21 cellular contexts compared by ENCODE assay signal in genomic region chr14:105903971-105904370, GRCh38.
DNase-seq lines count a peak whose midpoint lies in the region; ATAC-seq and TF ChIP-seq lines count a peak whose summit lies in the region.
"Had no signal": no experiment of that assay in that cellular context is flagged by ENCODE, and none has a peak within 500 bp of the region (broad histone marks: within the 10 kb centered on the region; RNA-seq: fewer than 3 reads in every experiment).

No MANE protein-coding gene starts in this region.

- POLR2A ChIA-PET in activated B cell treated with CpG ODN at 0.5 μM for 24 hours (lab: Charles Lee): interaction anchor here (1.4 to 3.1 kb wide), 2 partner anchors 42 kb away, joined by 4 to 20 read pairs; no protein-coding TSS in a partner anchor

- no peaks in the 10 kb centered on the region for H3K4me1 ChIP-seq in right atrium auricular region
- no peaks in the 10 kb centered on the region for H3K4me1 ChIP-seq in tibial artery

- H3K27me3 ChIP-seq in right atrium auricular region: no peaks in the 10 kb centered on the region
- H3K27me3 ChIP-seq in tibial artery: peaks cover 0 to 11% of the 10 kb centered on the region in 2 donors
- H3K27me3 ChIP-seq: BE2C had no signal

- H3K4me1 Mint-ChIP-seq in activated B cell treated with CpG ODN at 0.5 μM for 24 hours (peaks cover 24% of the 10 kb centered on the region), naive B cell (peaks cover 0 to 11% (median 10%) of the 10 kb centered on the region in 3 donors)

- no peak overlapping the region for H3K27ac ChIP-seq in right atrium auricular region
- H3K27ac ChIP-seq in tibial artery: no peak overlapping the region
- H3K27ac ChIP-seq: GM23248, HL-60 had no signal

- intact Hi-C loops in Right ventricle myocardium inferior (cut with DNase I): no loop called here
- intact Hi-C loops in activated B cell treated with CpG ODN at 0.5 μM for 24 hours (cut with micrococcal nuclease): no loop called here
- intact Hi-C loops in tibial artery (cut with DNase I; ENCODE audit: low total_unique reads): no loop called here

- ATAC-seq in Right ventricle myocardium inferior (no peak), activated B cell treated with CpG ODN at 0.5 μM for 24 hours (ENCODE audit: low read depth) (no peak), naive B cell (ENCODE audit: low read depth in 2 of 2) (no peak)

- CTCF ChIA-PET in activated B cell treated with CpG ODN at 0.5 μM for 24 hours (lab: Charles Lee): no interaction called here

- no peaks in the 10 kb centered on the region for H3K9me3 ChIP-seq in right atrium auricular region
- peaks cover 0 to 9% (median 0%) of the 10 kb centered on the region in 3 donors for H3K9me3 ChIP-seq in tibial artery
- H3K9me3 ChIP-seq: BE2C had no signal

- DNase-seq in Right ventricle myocardium inferior (ENCODE audit: missing footprints) (peak; percentile 37), right atrium auricular region (ENCODE audit: low spot score) (no peak), activated B cell treated with CpG ODN at 0.5 μM for 24 hours (no peak), naive B cell (no peak), tibial artery (no peak), NCI-H128 (lab: John Stamatoyannopoulos, UW; ENCODE audit: unreplicated experiment) (no peak)
- no peak for DNase-seq in activated effector memory CD4-positive, alpha-beta T cell treated with Interleukin-2 at 50 U/mL for 16 hours
- no peak for DNase-seq in activated CD8-positive, alpha-beta memory T cell treated with anti-CD3 and anti-CD28 coated beads, Interleukin-2, amount 50 U/mL, for 4 hours
- DNase-seq: 8988T; BE2C; C1 segment of cervical spinal cord; CD4-positive, CD25-positive, alpha-beta regulatory T cell; CD8-positive, alpha-beta memory T cell; COR-L47; DMS 273 treated with DMSO at 0.1 percent for 48 hours; DMS53; DND-41; EL; GM23248; HCEC 1CT had no signal

- H3K9me3 Mint-ChIP-seq in activated B cell treated with CpG ODN at 0.5 μM for 24 hours: no peaks in the 10 kb centered on the region
- no peaks in the 10 kb centered on the region for H3K9me3 Mint-ChIP-seq in naive B cell
- H3K9me3 Mint-ChIP-seq: CD8-positive, alpha-beta memory T cell had no signal

- H3K27ac Mint-ChIP-seq in activated B cell treated with CpG ODN at 0.5 μM for 24 hours (peak overlapping the region; percentile 35), naive B cell (peak overlapping the region in 2 of 6 donors; percentile 33 to 50)
- H3K27ac Mint-ChIP-seq: CD4-positive, CD25-positive, alpha-beta regulatory T cell had no signal

- H3K4me3 ChIP-seq in right atrium auricular region (no peak overlapping the region), tibial artery (no peak overlapping the region)
- H3K4me3 ChIP-seq: GM23248 had no signal

- H3K36me3 Mint-ChIP-seq in activated B cell treated with CpG ODN at 0.5 μM for 24 hours (ENCODE audit: low read depth) (peaks cover 3% of the 10 kb centered on the region), naive B cell (no peaks in the 10 kb centered on the region)
- H3K36me3 Mint-ChIP-seq: CD4-positive, CD25-positive, alpha-beta regulatory T cell; CD8-positive, alpha-beta memory T cell had no signal

- TF ChIP-seq CTCF in right atrium auricular region (IDR thresholded peaks at IDR 0.05) (no peak), activated B cell treated with CpG ODN at 0.5 μM for 24 hours (IDR thresholded peaks at IDR 0.05) (no peak), tibial artery (IDR thresholded peaks at IDR 0.05) (no peak)

- H3K4me3 Mint-ChIP-seq in activated B cell treated with CpG ODN at 0.5 μM for 24 hours (no peak overlapping the region), naive B cell (peak overlapping the region in 6 of 8 donors; percentile 44 to 84 (median 58))
- H3K4me3 Mint-ChIP-seq: CD8-positive, alpha-beta memory T cell had no signal

- H3K27me3 Mint-ChIP-seq in activated B cell treated with CpG ODN at 0.5 μM for 24 hours (no peaks in the 10 kb centered on the region), naive B cell (no peaks in the 10 kb centered on the region)

- H3K36me3 ChIP-seq in right atrium auricular region: no peaks in the 10 kb centered on the region
- no peaks in the 10 kb centered on the region for H3K36me3 ChIP-seq in tibial artery
